In genomic region chr1:226001852-226002666, GRCh38 we compare ENCODE assay signal across 1 cellular context.
TF ChIP-seq lines count a peak whose summit lies in the region.

No MANE protein-coding gene starts in this region.

TF ChIP-seq in K562, 482 proteins besides CTCF, POLR2A, EP300 and RAD21 (continued from another document and continues in another):
- TF ChIP-seq CUX1 (CRISPR knock-in tag; IDR thresholded peaks at IDR 0.05) (0 out of 2 replicates have a peak, but pooled peaks have one; percentile 50), ARID3B (CRISPR knock-in tag; IDR thresholded peaks at IDR 0.05; ENCODE audit: borderline replicate concordance) (0 out of 2 replicates have a peak, but pooled peaks have one; percentile 33), OTX1 (CRISPR knock-in tag; IDR thresholded peaks at IDR 0.05) (no peak), LCOR (CRISPR knock-in tag; IDR thresholded peaks at IDR 0.05) (no peak), ETV1 (tag; conservative IDR thresholded peaks at IDR 0.05; ENCODE audit: low read depth) (peak; percentile 33), ELF2 (CRISPR knock-in tag; IDR thresholded peaks at IDR 0.05) (no peak), E2F8 (IDR thresholded peaks at IDR 0.05; ENCODE audit: low read depth, partially characterized antibody) (peak; percentile 21), GTF2E2 (tag; IDR thresholded peaks at IDR 0.05) (no peak), ZNF354B (CRISPR knock-in tag; IDR thresholded peaks at IDR 0.05) (no peak), CBFB (CRISPR knock-in tag; IDR thresholded peaks at IDR 0.05) (peak; percentile 85), TEAD2 (tag; IDR thresholded peaks at IDR 0.05) (0 out of 2 replicates have a peak, but pooled peaks have one; percentile 40), BCOR (IDR thresholded peaks at IDR 0.05) (no peak), PTTG1 (tag; IDR thresholded peaks at IDR 0.05; ENCODE audit: low read depth) (no peak), SMAD2 (IDR thresholded peaks at IDR 0.05; ENCODE audit: low read depth, low read length) (no peak), SREBF2 (CRISPR knock-in tag; IDR thresholded peaks at IDR 0.05) (no peak), TAF15 (IDR thresholded peaks at IDR 0.05; ENCODE audit: low read depth, low read length) (no peak), SAFB2 (IDR thresholded peaks at IDR 0.05; ENCODE audit: borderline replicate concordance, low read depth, low read length, severe bottlenecking) (no peak), ZNF384 (IDR thresholded peaks at IDR 0.05; ENCODE audit: low read depth, low read length) (peak; percentile 51; the same call in 1 of the 2 replicates), CBX3 (IDR thresholded peaks at IDR 0.05; ENCODE audit: borderline replicate concordance in 1 of 2, low read length in 2 of 2) (no peak; a peak in 1 of 3 replicates), GATA2 (CRISPR knock-in tag; IDR thresholded peaks at IDR 0.05) (no peak), CHD7 (IDR thresholded peaks at IDR 0.05; ENCODE audit: low read depth, low read length) (no peak), TBP (optimal IDR thresholded peaks at IDR 0.05; ENCODE audit: low read depth, low read length) (no peak), HNRNPLL (IDR thresholded peaks at IDR 0.05; ENCODE audit: low read depth, low read length, poor library complexity, severe bottlenecking) (no peak), CXXC5 (CRISPR knock-in tag; IDR thresholded peaks at IDR 0.05) (peak; percentile 48), CHD4 (IDR thresholded peaks at IDR 0.05; ENCODE audit: insufficient read depth, insufficient replicate concordance, low read depth, low read length, poor library complexity, severe bottlenecking) (no peak), RAD51 (IDR thresholded peaks at IDR 0.05; ENCODE audit: borderline replicate concordance, low read depth) (peak; percentile 52), RCOR1 (IDR thresholded peaks at IDR 0.05; ENCODE audit: borderline replicate concordance in 1 of 2, low read depth in 2 of 2, low read length in 2 of 2) (no peak), ASH1L (IDR thresholded peaks at IDR 0.05; ENCODE audit: borderline replicate concordance, low read depth, partially characterized antibody) (no peak), SP1 (CRISPR knock-in tag; IDR thresholded peaks at IDR 0.05) (no peak; the same call in 1 of the 2 replicates), ZNF507 (tag; conservative IDR thresholded peaks at IDR 0.05) (no peak), SMARCE1 (IDR thresholded peaks at IDR 0.05) (no peak; the same call in 1 of the 2 replicates), HINFP (tag; conservative IDR thresholded peaks at IDR 0.05; ENCODE audit: low read depth) (no peak), ZFP36 (IDR thresholded peaks at IDR 0.05; ENCODE audit: low read depth, low read length, partially characterized antibody) (no peak), ZNF655 (CRISPR knock-in tag; IDR thresholded peaks at IDR 0.05) (no peak), MTA2 (IDR thresholded peaks at IDR 0.05; ENCODE audit: low read depth) (peak; percentile 29; the same call in 1 of the 2 replicates), JUND (IDR thresholded peaks at IDR 0.05; ENCODE audit: borderline replicate concordance, low read depth, low read length) (peak; percentile 78; the same call in 1 of the 2 replicates), JUND (tag; IDR thresholded peaks at IDR 0.05; ENCODE audit: borderline replicate concordance, low read depth, low read length) (peak; percentile 85; the same call in 2 of the 3 replicates)
